ENCODE assay signal across 8 cellular contexts in genomic region chr3:58008140-58009025, GRCh38. TPM values are rescaled to one million over a fixed set of nuclear protein-coding genes. Genes with fewer than 3 reads are reported as not detected.
DNase-seq lines count a peak whose midpoint lies in the region; ATAC-seq lines count a peak whose summit lies in the region.

Gene FLNB, plus strand, starts transcription at chr3:58008422. Its CDS starts 143 bp downstream, at chr3:58008565.

- DNase-seq in NCI-H524 (lab: John Stamatoyannopoulos, UW) (peak; percentile 10 to 70), NCI-H524 treated with DMSO at 0.1 percent for 48 hours (lab: John Stamatoyannopoulos, UW) (no peak), NCI-H69 (lab: John Stamatoyannopoulos, UW) (peak; percentile 81), mesenteric fat pad (ENCODE audit: low spot score) (peak; percentile 93)
- DNase-seq in activated CD8-positive, alpha-beta memory T cell treated with anti-CD3 and anti-CD28 coated beads for 48 hours (ENCODE audit: low read depth in 2 of 3, low spot score in 2 of 3): peak; percentile 61 to 66 (median 62)
- peak; percentile 53 to 57 for DNase-seq in stimulated activated CD8-positive, alpha-beta memory T cell treated with anti-CD3 and anti-CD28 coated beads, Interleukin-15, amount 100 ng/mL, for 4 hours (ENCODE audit: low read depth in 2 of 2)

- H3K36me3 ChIP-seq in endocrine pancreas (ENCODE audit: control insufficient read depth, insufficient read depth, low read length): no peaks in the 10 kb centered on the region

- H3K27me3 ChIP-seq in endocrine pancreas (ENCODE audit: control insufficient read depth, insufficient read depth, low read length): no peaks in the 10 kb centered on the region

- no peaks in the 10 kb centered on the region for H3K4me1 ChIP-seq in endocrine pancreas (ENCODE audit: control insufficient read depth, insufficient read depth, low read length)

- peak; percentile 59 for ATAC-seq in HG02970 (IDR thresholded peaks at IDR 0.05; ENCODE audit: low FRiP score, unreplicated experiment)

- H3K9me3 ChIP-seq in endocrine pancreas (ENCODE audit: control insufficient read depth, low read length): no peaks in the 10 kb centered on the region

- peak within 1 kb of the TSS; percentile 81 for H3K9ac ChIP-seq in endocrine pancreas (ENCODE audit: control insufficient read depth, insufficient read depth, low read length)

- peak within 1 kb of the TSS; percentile 86 for H3K4me3 ChIP-seq in endocrine pancreas (ENCODE audit: control insufficient read depth, insufficient read depth, low read length)

RNA-seq across cellular contexts. Expression of gene FLNB, which starts in this region (rescaled TPM):
- total RNA-seq in mesenteric fat pad: 96.3 TPM
